24 cellular contexts compared by ENCODE assay signal in genomic region chr3:179200790-179201189, GRCh38. TPM values are rescaled to one million over a fixed set of nuclear protein-coding genes. Genes with fewer than 3 reads are reported as not detected.
DNase-seq lines count a peak whose midpoint lies in the region; ATAC-seq, FAIRE-seq and TF ChIP-seq lines count a peak whose summit lies in the region.
"Had no signal": no experiment of that assay in that cellular context is flagged by ENCODE, and none has a peak within 500 bp of the region (broad histone marks: within the 10 kb centered on the region; RNA-seq: fewer than 3 reads in every experiment).

No MANE protein-coding gene starts in this region.

- H3K27me3 Mint-ChIP-seq in activated CD4-positive, alpha-beta T cell treated with anti-CD3 and anti-CD28 coated beads for 36 hours, result no peaks in the 10 kb centered on the region
- H3K27me3 Mint-ChIP-seq in activated naive CD8-positive, alpha-beta T cell, result no peaks in the 10 kb centered on the region
- H3K27me3 Mint-ChIP-seq in memory B cell, result no peaks in the 10 kb centered on the region
- H3K27me3 Mint-ChIP-seq: B cell; CD4-positive, CD25-positive, alpha-beta regulatory T cell had no signal

- H3K4me3 ChIP-seq in uterus, result no peak overlapping the region
- H3K4me3 ChIP-seq: BLaER1 had no signal

- peak; percentile 83 for FAIRE-seq in H54 (lab: Jason Lieb, UNC)
- FAIRE-seq: D721Med, GM12891, GM18507, H1 had no signal

- peak; percentile 61 for ATAC-seq in activated CD4-positive, alpha-beta T cell treated with anti-CD3 and anti-CD28 coated beads for 36 hours
- ATAC-seq in memory B cell (ENCODE audit: low read depth), result no peak
- no peak for ATAC-seq in Right ventricle myocardium inferior
- ATAC-seq: CD8-positive, alpha-beta T cell; HCT116 had no signal

- peaks cover 29% of the 10 kb centered on the region for H3K4me1 Mint-ChIP-seq in activated CD4-positive, alpha-beta T cell treated with anti-CD3 and anti-CD28 coated beads for 36 hours
- H3K4me1 Mint-ChIP-seq in activated naive CD8-positive, alpha-beta T cell (ENCODE audit: low read depth), result peaks cover 24% of the 10 kb centered on the region
- peaks cover 10% of the 10 kb centered on the region for H3K4me1 Mint-ChIP-seq in memory B cell

- TF ChIP-seq POLR2A in H54 (IDR thresholded peaks at IDR 0.05; ENCODE audit: low read depth, low read length) (no peak), uterus (IDR thresholded peaks at IDR 0.05) (no peak)

- DNase-seq in activated CD4-positive, alpha-beta T cell treated with anti-CD3 and anti-CD28 coated beads for 36 hours, result no peak
- DNase-seq in activated CD4-positive, alpha-beta T cell treated with anti-CD3 and anti-CD28 coated beads, Interleukin-2, amount 50 U/mL, for 4 hours, result no peak
- DNase-seq in H54 (ENCODE audit: insufficient read length, low spot score), result no peak
- no peak for DNase-seq in memory B cell (ENCODE audit: low spot score in 2 of 2)
- DNase-seq in uterus, result no peak
- no peak for DNase-seq in Right ventricle myocardium inferior (ENCODE audit: missing footprints)
- DNase-seq in COR-L47 (lab: John Stamatoyannopoulos, UW), result no peak
- DNase-seq: CD4-positive, CD25-positive, alpha-beta regulatory T cell; CD8-positive, alpha-beta T cell; DMS 273 treated with DMSO at 0.1 percent for 48 hours; DMS53; DMS79 treated with DMSO at 0.1 percent for 48 hours; GF-D8; H9 had no signal

- no peaks in the 10 kb centered on the region for H3K9me3 ChIP-seq in uterus

- POLR2A ChIA-PET in activated CD4-positive, alpha-beta T cell treated with anti-CD3 and anti-CD28 coated beads for 36 hours (lab: Charles Lee), result no interaction called here

- intact Hi-C loops in activated CD4-positive, alpha-beta T cell treated with anti-CD3 and anti-CD28 coated beads for 36 hours (cut with DNase I, micrococcal nuclease), result no loop called here
- intact Hi-C loops in uterus (cut with DNase I; ENCODE audit: low total_unique reads) (no loop called here), Right ventricle myocardium inferior (cut with DNase I) (no loop called here)

- H3K27ac ChIP-seq in uterus, result no peak overlapping the region
- H3K27ac ChIP-seq: 22Rv1, BLaER1, C4-2B had no signal

- no peaks in the 10 kb centered on the region for H3K36me3 ChIP-seq in uterus

- no peaks in the 10 kb centered on the region for H3K27me3 ChIP-seq in uterus
- H3K27me3 ChIP-seq: BLaER1 had no signal

- no peaks in the 10 kb centered on the region for H3K4me1 ChIP-seq in uterus

- no peak overlapping the region for H3K4me3 Mint-ChIP-seq in activated CD4-positive, alpha-beta T cell treated with anti-CD3 and anti-CD28 coated beads for 36 hours
- H3K4me3 Mint-ChIP-seq in activated naive CD8-positive, alpha-beta T cell, result no peak overlapping the region
- H3K4me3 Mint-ChIP-seq in memory B cell, result no peak overlapping the region
- H3K4me3 Mint-ChIP-seq: B cell; CD4-positive, CD25-positive, alpha-beta regulatory T cell; CD8-positive, alpha-beta T cell; H9 had no signal

- peak overlapping the region; percentile 43 for H3K27ac Mint-ChIP-seq in activated CD4-positive, alpha-beta T cell treated with anti-CD3 and anti-CD28 coated beads for 36 hours
- H3K27ac Mint-ChIP-seq in activated naive CD8-positive, alpha-beta T cell, result peak overlapping the region; percentile 35
- H3K27ac Mint-ChIP-seq in memory B cell, result peak overlapping the region; percentile 28
- H3K27ac Mint-ChIP-seq: B cell had no signal

- H3K9me3 Mint-ChIP-seq in activated CD4-positive, alpha-beta T cell treated with anti-CD3 and anti-CD28 coated beads for 36 hours (ENCODE audit: low read depth), result no peaks in the 10 kb centered on the region
- no peaks in the 10 kb centered on the region for H3K9me3 Mint-ChIP-seq in activated naive CD8-positive, alpha-beta T cell (ENCODE audit: low read depth)
- no peaks in the 10 kb centered on the region for H3K9me3 Mint-ChIP-seq in memory B cell
- H3K9me3 Mint-ChIP-seq: CD4-positive, CD25-positive, alpha-beta regulatory T cell; CD8-positive, alpha-beta T cell; H9 had no signal

- CTCF ChIA-PET in activated CD4-positive, alpha-beta T cell treated with anti-CD3 and anti-CD28 coated beads for 36 hours (lab: Charles Lee), result interaction anchor here (0.7 kb wide), 1 partner anchor 14 kb away, joined by 3 read pairs; no protein-coding TSS in a partner anchor

- H3K36me3 Mint-ChIP-seq in activated CD4-positive, alpha-beta T cell treated with anti-CD3 and anti-CD28 coated beads for 36 hours (ENCODE audit: low read depth), result peaks cover 7% of the 10 kb centered on the region
- peaks cover 11% of the 10 kb centered on the region for H3K36me3 Mint-ChIP-seq in activated naive CD8-positive, alpha-beta T cell
- H3K36me3 Mint-ChIP-seq in memory B cell, result peaks cover 21% of the 10 kb centered on the region

- TF ChIP-seq CTCF in uterus (IDR thresholded peaks at IDR 0.05), result no peak

RNA-seq across cellular contexts. Expression of gene KCNMB3, which starts 50.1 kb away (rescaled TPM):
- under 1 TPM; 0.23 to 0.33 TPM for total RNA-seq in activated CD4-positive, alpha-beta T cell treated with anti-CD3 and anti-CD28 coated beads for 36 hours
- total RNA-seq in uterus, result 1 to 10 TPM in 3 of 4 donors, under 1 TPM in 1; 0.26 to 6.2 (median 4.3) TPM
- total RNA-seq in Right ventricle myocardium inferior, result 0.92 TPM

RNA-seq across cellular contexts. Expression of gene PIK3CA, which starts 52.6 kb away (rescaled TPM):
- total RNA-seq in activated CD4-positive, alpha-beta T cell treated with anti-CD3 and anti-CD28 coated beads for 36 hours, result 10 to 100 TPM; 15.5 to 17.7 TPM
- total RNA-seq in uterus (10 to 100 TPM; 12.6 to 65.2 (median 36.3) TPM), Right ventricle myocardium inferior (21.1 TPM)
